Comparison of ENCODE assay signal across 33 cellular contexts in the genomic region with DNA sequence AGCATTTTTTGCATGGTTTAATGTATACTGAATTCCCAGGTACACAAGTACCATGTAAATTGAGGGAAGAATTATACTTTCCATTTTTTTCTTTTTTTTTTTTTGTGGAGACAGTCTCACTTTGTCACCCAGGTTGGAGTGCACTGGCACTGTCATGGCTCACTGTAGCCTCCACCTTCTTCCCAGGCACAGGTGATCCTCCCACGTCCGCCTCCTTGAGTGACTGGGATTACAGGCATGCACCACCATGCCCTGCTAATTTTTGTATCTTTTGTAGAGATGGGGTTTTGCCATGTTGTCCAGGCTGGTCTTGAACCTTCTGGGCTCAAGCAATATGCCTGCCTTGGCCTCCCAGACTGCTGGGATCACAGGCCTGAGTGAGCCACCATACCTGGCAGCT. TPM values are rescaled to one million over a fixed set of nuclear protein-coding genes. Genes with fewer than 3 reads are reported as not detected.
A peak's percentile ranks its signal among the peaks of the same experiment; 100 is the strongest.
DNase-seq lines count a peak whose midpoint lies in the region; ATAC-seq, FAIRE-seq and TF ChIP-seq lines count a peak whose summit lies in the region.
"Had no signal": no experiment of that assay in that cellular context is flagged by ENCODE, and none has a peak within 500 bp of the region (broad histone marks: within the 10 kb centered on the region; RNA-seq: fewer than 3 reads in every experiment).

No MANE protein-coding gene starts in this region.

- no peak overlapping the region for H3K4me3 Mint-ChIP-seq in T-helper 2 cell treated with Interferon-gamma antibody and Interleukin-4, amounts not matched to agents 5 μg/mL and 100 μg/mL, for 36 hours
- H3K4me3 Mint-ChIP-seq in CD4-positive, alpha-beta T cell, result no peak overlapping the region
- no peak overlapping the region for H3K4me3 Mint-ChIP-seq in nephron progenitor cell

- CTCF ChIA-PET in CD4-positive, alpha-beta T cell (lab: Charles Lee), result no interaction called here

- POLR2A ChIA-PET in CD4-positive, alpha-beta T cell (lab: Charles Lee), result interaction anchor here (1.0 to 1.5 kb wide), 2 partner anchors 12 to 69 kb away, joined by 4 to 6 read pairs; a partner anchor contains a TSS

- H3K27me3 ChIP-seq in CD4-positive, alpha-beta T cell (ENCODE audit: control insufficient read depth, insufficient read depth, low read length), result no peaks in the 10 kb centered on the region
- no peaks in the 10 kb centered on the region for H3K27me3 ChIP-seq in testis
- H3K27me3 ChIP-seq: dorsolateral prefrontal cortex, heart left ventricle, sigmoid colon, SJSA1, upper lobe of right lung had no signal

- no peak for DNase-seq in T-helper 2 cell treated with Interferon-gamma antibody and Interleukin-4, amounts not matched to agents 5 μg/mL and 100 μg/mL, for 36 hours (ENCODE audit: low spot score)
- DNase-seq in T-helper 2 cell (no peak), nephron progenitor cell (no peak), iPS-NIHi11 (ENCODE audit: low spot score) (no peak), testis (no peak), GM12892 (ENCODE audit: insufficient read length) (no peak)
- DNase-seq in CD4-positive, alpha-beta T cell, result no peak
- DNase-seq: 8988T; activated CD4-positive, alpha-beta T cell treated with anti-CD3 and anti-CD28 coated beads, Interleukin-2, amount 50 U/mL, for 48 hours; activated effector memory CD4-positive, alpha-beta T cell treated with anti-CD3 and anti-CD28 coated beads, Interleukin-2, amount 50 U/mL, for 16 hours; dorsolateral prefrontal cortex; foreskin melanocyte; heart left ventricle; kidney; MM.1S; NCI-H1930; NCI-H2171 treated with DMSO at 0.1 percent for 48 hours; NCI-H510A; nucleus accumbens; OCI-M1; psoas muscle; sigmoid colon; stimulated activated CD4-positive, alpha-beta T cell treated with anti-CD3 and anti-CD28 coated beads, Interleukin-12 subunit alpha, Interleukin-12 subunit beta, amount 100 ng/mL, for 4 hours; stimulated activated CD4-positive, alpha-beta T cell treated with anti-CD3 and anti-CD28 coated beads, Interleukin-4, amount 100 ng/mL, for 1 hour; upper lobe of right lung had no signal

- H3K36me3 Mint-ChIP-seq in T-helper 2 cell treated with Interferon-gamma antibody and Interleukin-4, amounts not matched to agents 5 μg/mL and 100 μg/mL, for 36 hours (ENCODE audit: low read depth), result peaks cover 48% of the 10 kb centered on the region
- peaks cover 56% of the 10 kb centered on the region for H3K36me3 Mint-ChIP-seq in CD4-positive, alpha-beta T cell (ENCODE audit: low read depth)
- H3K36me3 Mint-ChIP-seq in nephron progenitor cell (ENCODE audit: low read depth), result peaks cover 42% of the 10 kb centered on the region

- no peak for TF ChIP-seq CTCF in CD4-positive, alpha-beta T cell (IDR thresholded peaks at IDR 0.05)
- TF ChIP-seq CTCF in VCaP (conservative IDR thresholded peaks at IDR 0.05) (no peak), nephron progenitor cell (IDR thresholded peaks at IDR 0.05) (no peak), testis (IDR thresholded peaks at IDR 0.05) (no peak)

- no peak for TF ChIP-seq POLR2A in testis (IDR thresholded peaks at IDR 0.05)
- no peak; the same call in 1 of the 2 replicates for TF ChIP-seq POLR2A in GM12892 (IDR thresholded peaks at IDR 0.05; ENCODE audit: low read depth, low read length)

- intact Hi-C loops in CD4-positive, alpha-beta T cell (cut with DNase I, micrococcal nuclease), result no loop called here
- intact Hi-C loops in testis (cut with DNase I; ENCODE audit: low total_unique reads), result no loop called here

- H3K9me3 Mint-ChIP-seq in T-helper 2 cell treated with Interferon-gamma antibody and Interleukin-4, amounts not matched to agents 5 μg/mL and 100 μg/mL, for 36 hours, result no peaks in the 10 kb centered on the region
- no peaks in the 10 kb centered on the region for H3K9me3 Mint-ChIP-seq in CD4-positive, alpha-beta T cell
- no peaks in the 10 kb centered on the region for H3K9me3 Mint-ChIP-seq in nephron progenitor cell
- H3K9me3 Mint-ChIP-seq: brain had no signal

- no peak overlapping the region for H3K4me3 ChIP-seq in testis
- H3K4me3 ChIP-seq: dorsolateral prefrontal cortex, heart left ventricle, psoas muscle, sigmoid colon, SJSA1, upper lobe of right lung had no signal

- no peak for FAIRE-seq in GM12892 (lab: Jason Lieb, UNC)
- FAIRE-seq: GM18507, H1, HTR-8/SVneo, kidney had no signal

- no peak overlapping the region for H3K27ac ChIP-seq in CD4-positive, alpha-beta T cell (ENCODE audit: low read depth, low read length)
- H3K27ac ChIP-seq in VCaP (peak overlapping the region; percentile 95; the same call in 1 of the 2 replicates), testis (no peak overlapping the region)
- H3K27ac ChIP-seq: heart left ventricle, KMS-11, psoas muscle, RWPE1, sigmoid colon, SJSA1, upper lobe of right lung had no signal

- no peaks in the 10 kb centered on the region for H3K9me3 ChIP-seq in CD4-positive, alpha-beta T cell (ENCODE audit: control insufficient read depth, low read length)
- no peaks in the 10 kb centered on the region for H3K9me3 ChIP-seq in testis
- H3K9me3 ChIP-seq: heart left ventricle, psoas muscle, sigmoid colon, SJSA1, upper lobe of right lung had no signal

- WGBS in testis, 2 donors, result 98% methylated on average over 2 of the region's 2 CpGs

- H3K36me3 ChIP-seq in testis (ENCODE audit: low read depth, missing control alignments), result no peaks in the 10 kb centered on the region

- no peak for ATAC-seq in CD4-positive, alpha-beta T cell (ENCODE audit: poor library complexity)
- ATAC-seq: heart left ventricle, psoas muscle, upper lobe of right lung had no signal

- H3K4me1 Mint-ChIP-seq in T-helper 2 cell treated with Interferon-gamma antibody and Interleukin-4, amounts not matched to agents 5 μg/mL and 100 μg/mL, for 36 hours (ENCODE audit: low read depth), result peaks cover 14% of the 10 kb centered on the region
- peaks cover 34% of the 10 kb centered on the region for H3K4me1 Mint-ChIP-seq in CD4-positive, alpha-beta T cell (ENCODE audit: low read depth)
- peaks cover 26% of the 10 kb centered on the region for H3K4me1 Mint-ChIP-seq in nephron progenitor cell

- H3K27me3 Mint-ChIP-seq in T-helper 2 cell treated with Interferon-gamma antibody and Interleukin-4, amounts not matched to agents 5 μg/mL and 100 μg/mL, for 36 hours (ENCODE audit: low read depth), result no peaks in the 10 kb centered on the region
- H3K27me3 Mint-ChIP-seq in CD4-positive, alpha-beta T cell, result no peaks in the 10 kb centered on the region
- no peaks in the 10 kb centered on the region for H3K27me3 Mint-ChIP-seq in nephron progenitor cell (ENCODE audit: low read depth, poor library complexity)

- H3K4me1 ChIP-seq in testis, result peaks cover 12% of the 10 kb centered on the region

- H3K27ac Mint-ChIP-seq in T-helper 2 cell treated with Interferon-gamma antibody and Interleukin-4, amounts not matched to agents 5 μg/mL and 100 μg/mL, for 36 hours, result peak overlapping the region; percentile 31
- H3K27ac Mint-ChIP-seq in CD4-positive, alpha-beta T cell, result peak overlapping the region; percentile 51
- H3K27ac Mint-ChIP-seq in nephron progenitor cell, result peak overlapping the region; percentile 54

RNA-seq across cellular contexts. Expression of a gene that starts 3.8 kb away (rescaled TPM):
- 10 to 100 TPM; 50.8 to 56.2 TPM for total RNA-seq in CD4-positive, alpha-beta T cell
- 10 to 100 TPM; 43.3 to 51.3 TPM for total RNA-seq in testis
- 61.8 TPM for polyA plus RNA-seq in testis (ENCODE audit: insufficient read depth, low read depth, low replicate concordance)
- polyA plus RNA-seq in GM12892 (2012; ENCODE audit: missing spikeins), result 483 TPM

RNA-seq across cellular contexts. Expression of a gene that starts 4.4 kb away (rescaled TPM):
- total RNA-seq in CD4-positive, alpha-beta T cell, result 100 to 1,000 TPM; 154 to 157 TPM
- 100 to 1,000 TPM; 107 to 121 TPM for total RNA-seq in testis
- 111 TPM for polyA plus RNA-seq in testis (ENCODE audit: insufficient read depth, low read depth, low replicate concordance)
- 524 TPM for polyA plus RNA-seq in GM12892 (2012; ENCODE audit: missing spikeins)

RNA-seq across cellular contexts. Expression of a gene that starts 11.9 kb away (rescaled TPM):
- total RNA-seq in CD4-positive, alpha-beta T cell, result 10 to 100 TPM; 28.4 to 29.8 TPM
- 10 to 100 TPM; 10.7 to 13.8 TPM for total RNA-seq in testis
- 17.6 TPM for polyA plus RNA-seq in testis (ENCODE audit: insufficient read depth, low read depth, low replicate concordance)
- 24.0 TPM for polyA plus RNA-seq in GM12892 (2012; ENCODE audit: missing spikeins)

RNA-seq across cellular contexts. Expression of a gene that starts 50.6 kb away (rescaled TPM):
- total RNA-seq in CD4-positive, alpha-beta T cell, result 10 to 100 TPM; 53.4 to 55.3 TPM
- 10 to 100 TPM; 16.4 to 17.9 TPM for total RNA-seq in testis
- 18.0 TPM for polyA plus RNA-seq in testis (ENCODE audit: insufficient read depth, low read depth, low replicate concordance)
- 11.8 TPM for polyA plus RNA-seq in GM12892 (2012; ENCODE audit: missing spikeins)
